ENCODE assay signal across 12 cellular contexts in the genomic region with DNA sequence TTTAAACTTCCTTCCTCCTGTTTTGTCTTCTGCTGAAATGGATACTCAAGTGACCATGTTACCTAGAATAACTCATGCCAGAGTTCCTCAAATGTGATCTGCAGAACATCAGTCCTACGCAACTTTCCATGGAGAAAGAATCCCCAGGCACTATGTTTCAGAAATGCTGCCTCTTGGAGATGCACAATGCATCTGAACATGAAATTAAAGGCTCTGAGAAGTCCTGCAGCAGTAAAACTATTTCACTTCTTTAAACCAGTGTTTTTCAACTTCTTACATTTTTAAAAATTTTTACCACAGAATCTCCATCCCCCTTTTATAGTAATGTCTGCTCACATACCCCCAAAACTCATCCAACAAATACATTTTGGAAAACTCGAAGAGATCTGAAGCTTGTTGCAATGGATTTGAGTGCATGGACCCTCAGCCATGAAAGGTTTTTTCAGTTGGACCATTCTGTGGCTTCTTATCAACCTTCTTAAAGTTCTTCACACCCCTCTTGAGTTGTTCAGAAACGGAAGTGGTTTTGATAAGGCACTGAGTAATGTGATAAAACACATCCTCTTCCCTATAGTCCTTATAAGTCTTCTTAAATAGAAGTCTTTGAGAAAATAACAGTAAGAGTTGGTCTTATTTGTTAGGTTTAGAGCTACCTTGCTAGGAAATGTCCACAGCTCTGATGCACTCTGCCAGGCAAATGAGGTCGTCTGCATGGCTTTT.
DNase-seq lines count a peak whose midpoint lies in the region; ATAC-seq and TF ChIP-seq lines count a peak whose summit lies in the region.
"Had no signal": no experiment of that assay in that cellular context is flagged by ENCODE, and none has a peak within 500 bp of the region (broad histone marks: within the 10 kb centered on the region; RNA-seq: fewer than 3 reads in every experiment).

No MANE protein-coding gene starts in this region.

- no peaks in the 10 kb centered on the region for H3K4me1 ChIP-seq in adrenal gland (replicated peaks in 1 of 2)
- no peaks in the 10 kb centered on the region for H3K4me1 ChIP-seq in stomach
- H3K4me1 ChIP-seq: upper lobe of left lung had no signal

- no peaks in the 10 kb centered on the region for H3K9me3 Mint-ChIP-seq in T-helper 2 cell treated with Interferon-gamma antibody and Interleukin-4, amounts not matched to agents 5 μg/mL and 100 μg/mL, for 36 hours
- no peaks in the 10 kb centered on the region for H3K9me3 Mint-ChIP-seq in naive B cell

- TF ChIP-seq POLR2A in adrenal gland (IDR thresholded peaks at IDR 0.05) (no peak), stomach (IDR thresholded peaks at IDR 0.05) (no peak)

- peaks cover 88% of the 10 kb centered on the region for H3K36me3 Mint-ChIP-seq in T-helper 2 cell treated with Interferon-gamma antibody and Interleukin-4, amounts not matched to agents 5 μg/mL and 100 μg/mL, for 36 hours (ENCODE audit: low read depth)
- H3K36me3 Mint-ChIP-seq in naive B cell: peaks cover 0 to 4% of the 10 kb centered on the region in 2 donors

- no peaks in the 10 kb centered on the region for H3K27me3 Mint-ChIP-seq in T-helper 2 cell treated with Interferon-gamma antibody and Interleukin-4, amounts not matched to agents 5 μg/mL and 100 μg/mL, for 36 hours (ENCODE audit: low read depth)
- H3K27me3 Mint-ChIP-seq in naive B cell: no peaks in the 10 kb centered on the region

- H3K4me1 Mint-ChIP-seq in T-helper 2 cell treated with Interferon-gamma antibody and Interleukin-4, amounts not matched to agents 5 μg/mL and 100 μg/mL, for 36 hours (ENCODE audit: low read depth): peaks cover 77% of the 10 kb centered on the region
- peaks cover 79 to 90% (median 88%) of the 10 kb centered on the region in 3 donors for H3K4me1 Mint-ChIP-seq in naive B cell

- H3K4me3 Mint-ChIP-seq in T-helper 2 cell treated with Interferon-gamma antibody and Interleukin-4, amounts not matched to agents 5 μg/mL and 100 μg/mL, for 36 hours: peak overlapping the region; percentile 93
- H3K4me3 Mint-ChIP-seq in naive B cell: peak overlapping the region in 7 of 8 donors; percentile 34 to 79 (median 52)

- WGBS in adrenal gland, 4 donors: 44 to 60% (median 53%) methylated on average over 4 of the region's 4 CpGs
- 50 to 64% (median 52%) methylated on average over 4 of the region's 4 CpGs for WGBS in stomach, 5 donors

- peak; percentile 9 to 17 for ATAC-seq in naive B cell (ENCODE audit: low read depth in 2 of 2)

- in situ Hi-C loops in KBM-7 (cut with MboI; ENCODE audit: low pct_unique_long_range_greater_than_20kb, low sequenced_read_pairs): no loop called here

- H3K36me3 ChIP-seq in adrenal gland (replicated peaks in 1 of 2) (no peaks in the 10 kb centered on the region), stomach (no peaks in the 10 kb centered on the region)
- H3K36me3 ChIP-seq: upper lobe of left lung had no signal

- intact Hi-C loops in adrenal gland (cut with DNase I): no loop called here
- intact Hi-C loops in stomach (cut with DNase I; ENCODE audit: low total_unique reads): no loop called here

- no peak overlapping the region for H3K4me3 ChIP-seq in adrenal gland
- no peak overlapping the region for H3K4me3 ChIP-seq in stomach
- H3K4me3 ChIP-seq: upper lobe of left lung had no signal

- DNase-seq in Daoy (ENCODE audit: low read depth) (peak; percentile 32), KBM-7 (peak; percentile 47), naive B cell (peak; percentile 38), adrenal gland (no peak), cerebellar nuclear complex (lab: John Stamatoyannopoulos, UW) (no peak), stomach (no peak), NCI-H2227 (lab: John Stamatoyannopoulos, UW; ENCODE audit: unreplicated experiment) (no peak)
- DNase-seq in T-helper 2 cell treated with Interferon-gamma antibody and Interleukin-4, amounts not matched to agents 5 μg/mL and 100 μg/mL, for 36 hours (ENCODE audit: low spot score): peak; percentile 21
- DNase-seq: activated CD4-positive, alpha-beta T cell treated with anti-CD3 and anti-CD28 coated beads for 4 hours; NCI-H146; NCI-H69; upper lobe of left lung had no signal

- H3K27ac ChIP-seq in adrenal gland (no peak overlapping the region), stomach (no peak overlapping the region)
- H3K27ac ChIP-seq: upper lobe of left lung had no signal

- TF ChIP-seq EP300 in stomach (IDR thresholded peaks at IDR 0.05): no peak

- H3K27me3 ChIP-seq in adrenal gland: no peaks in the 10 kb centered on the region
- peaks cover 0 to 48% (median 0%) of the 10 kb centered on the region in 3 donors for H3K27me3 ChIP-seq in stomach
- H3K27me3 ChIP-seq: upper lobe of left lung had no signal

- TF ChIP-seq CTCF in adrenal gland (IDR thresholded peaks at IDR 0.05) (no peak), stomach (IDR thresholded peaks at IDR 0.05) (no peak)

- H3K9me3 ChIP-seq in adrenal gland (replicated peaks in 1 of 3) (no peaks in the 10 kb centered on the region), stomach (no peaks in the 10 kb centered on the region)
- H3K9me3 ChIP-seq: upper lobe of left lung had no signal

- H3K27ac Mint-ChIP-seq in T-helper 2 cell treated with Interferon-gamma antibody and Interleukin-4, amounts not matched to agents 5 μg/mL and 100 μg/mL, for 36 hours: peak overlapping the region; percentile 99
- H3K27ac Mint-ChIP-seq in naive B cell: peak overlapping the region; percentile 11 to 73 (median 50)

Comparison
In these comparisons a context has a peak if more than half of its experiments do, and no peak if none do; other contexts are left out.
1. DNase-seq: peak in Daoy (single experiment), KBM-7 (single experiment), T-helper 2 cell treated with Interferon-gamma antibody and Interleukin-4, amounts not matched to agents 5 μg/mL and 100 μg/mL, for 36 hours (single experiment) and naive B cell (single experiment); none in adrenal gland (0 of 7), cerebellar nuclear complex (0 of 2), stomach (single experiment) and NCI-H2227 (single experiment).